ENCODE assay signal across 10 cellular contexts in the genomic region with DNA sequence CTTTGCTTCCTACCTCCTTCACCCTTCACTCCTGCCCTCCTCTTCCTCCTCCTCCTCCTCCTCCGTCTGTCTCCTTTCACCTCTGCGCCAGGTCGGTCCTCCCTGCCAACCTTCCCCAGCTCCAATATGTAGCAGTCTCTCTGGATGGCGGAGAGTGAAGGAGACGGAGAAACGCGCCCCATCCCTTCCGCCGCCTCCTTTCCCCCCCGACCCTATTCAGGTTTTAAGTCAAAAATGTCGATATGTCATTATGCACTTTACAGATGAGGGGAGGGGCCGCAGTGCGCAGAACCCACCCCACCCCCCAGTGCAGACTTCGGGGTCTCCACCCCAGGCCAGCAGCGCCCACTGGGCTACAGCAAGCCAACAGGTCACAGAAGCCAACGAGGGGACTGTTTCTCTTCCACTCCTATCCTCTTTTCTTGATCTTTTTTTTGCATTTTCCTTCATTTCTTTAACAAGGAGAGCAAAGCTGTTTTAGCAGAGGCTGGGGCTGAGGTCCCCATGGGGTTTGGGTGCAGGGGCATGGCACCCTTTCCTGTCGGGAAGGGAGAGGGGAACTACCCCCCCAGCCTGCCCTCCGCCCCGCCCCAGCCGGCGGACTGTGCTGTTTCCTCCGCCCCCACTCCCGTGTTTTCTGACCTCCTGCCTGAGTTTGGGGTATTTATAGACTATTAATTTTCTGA. TPM values are rescaled to one million over a fixed set of nuclear protein-coding genes. Genes with fewer than 3 reads are reported as not detected.
DNase-seq lines count a peak whose midpoint lies in the region; ATAC-seq, FAIRE-seq and TF ChIP-seq lines count a peak whose summit lies in the region.
"Had no signal": no experiment of that assay in that cellular context is flagged by ENCODE, and none has a peak within 500 bp of the region (broad histone marks: within the 10 kb centered on the region; RNA-seq: fewer than 3 reads in every experiment).

No MANE protein-coding gene starts in this region.

- no peaks in the 10 kb centered on the region for H3K27me3 ChIP-seq in GM12878 (replicated peaks in 1 of 2; ENCODE audit: control insufficient read depth in 2 of 2, insufficient read depth in 2 of 2, low read length in 1 of 2)
- no peaks in the 10 kb centered on the region for H3K27me3 ChIP-seq in upper lobe of right lung

- H3K79me2 ChIP-seq in GM12878 (ENCODE audit: control insufficient read depth, insufficient read depth, low read length): peaks cover 58% of the 10 kb centered on the region

- FAIRE-seq in GM12878 (lab: Jason Lieb, UNC): peak; percentile 75

- no peak for ATAC-seq in GM12878
- ATAC-seq in naive B cell (ENCODE audit: low read depth in 2 of 2): no peak
- no peak for ATAC-seq in upper lobe of right lung

- CTCF ChIA-PET in GM12878 (lab: Yijun Ruan, JAX): interaction anchor here (1.0 to 2.2 kb wide), 2 partner anchors 9 to 13 kb away, joined by 4 to 10 read pairs; no protein-coding TSS in a partner anchor

- peak overlapping the region; percentile 35 for H3K27ac Mint-ChIP-seq in activated naive CD4-positive, alpha-beta T cell treated with anti-CD3 and anti-CD28 coated beads, Interleukin-2, amount 50 U/mL, for 24 hours
- peak overlapping the region; percentile 39 to 100 (median 90) for H3K27ac Mint-ChIP-seq in naive B cell

- H3K36me3 Mint-ChIP-seq in activated naive CD4-positive, alpha-beta T cell treated with anti-CD3 and anti-CD28 coated beads, Interleukin-2, amount 50 U/mL, for 24 hours: peaks cover 1% of the 10 kb centered on the region
- H3K36me3 Mint-ChIP-seq in naive B cell: peaks cover 0 to 5% of the 10 kb centered on the region in 2 donors

- POLR2A ChIA-PET in GM12878 (lab: Charles Lee): no interaction called here

- SMC1A ChIA-PET in GM12878 (lab: Charles Lee; ENCODE audit: uncharacterized antibody, unreplicated experiment): interaction anchor here (1.4 kb wide), 1 partner anchor 9 kb away, joined by 4 read pairs; no protein-coding TSS in a partner anchor

- no peaks in the 10 kb centered on the region for H4K20me1 ChIP-seq in GM12878 (ENCODE audit: control insufficient read depth, insufficient read depth)

- peak overlapping the region; percentile 98 for H3K4me2 ChIP-seq in GM12878 (ENCODE audit: control insufficient read depth, insufficient read depth)

- no peak for TF ChIP-seq RAD21 in GM12878 (IDR thresholded peaks at IDR 0.05; ENCODE audit: insufficient read depth, low read depth, low read length)

- H3K4me1 Mint-ChIP-seq in activated naive CD4-positive, alpha-beta T cell treated with anti-CD3 and anti-CD28 coated beads, Interleukin-2, amount 50 U/mL, for 24 hours: peaks cover 46% of the 10 kb centered on the region
- H3K4me1 Mint-ChIP-seq in naive B cell: peaks cover 38 to 67% (median 52%) of the 10 kb centered on the region in 3 donors

- WGBS in GM12878 (ENCODE audit: insufficient coverage, insufficient replicate concordance, low lambda C conversion rate, missing lambda C conversion rate): 47% methylated on average over 23 of the region's 23 CpGs

- intact Hi-C loops in GM12878 (cut with micrococcal nuclease; ENCODE audit: unreplicated experiment) (no loop called here), upper lobe of right lung (cut with DNase I) (no loop called here)

- DNase-seq in activated naive CD4-positive, alpha-beta T cell treated with anti-CD3 and anti-CD28 coated beads, Interleukin-2, amount 50 U/mL, for 16 hours: no peak
- DNase-seq in GM12878 (ENCODE audit: low read depth, low spot score): no peak
- no peak for DNase-seq in naive B cell
- DNase-seq in upper lobe of right lung: no peak
- DNase-seq in OCI-M2 (lab: John Stamatoyannopoulos, UW; ENCODE audit: unreplicated experiment): no peak
- DNase-seq in Kasumi-1 (lab: John Stamatoyannopoulos, UW): no peak
- DNase-seq in activated CD4-positive, alpha-beta T cell treated with anti-CD3 and anti-CD28 coated beads for 1 hour: no peak
- DNase-seq: stimulated activated CD4-positive, alpha-beta T cell treated with anti-CD3 and anti-CD28 coated beads, Interleukin-4, amount 100 ng/mL, for 1 hour had no signal

- peak overlapping the region; percentile 30 for H3K4me3 Mint-ChIP-seq in activated naive CD4-positive, alpha-beta T cell treated with anti-CD3 and anti-CD28 coated beads, Interleukin-2, amount 50 U/mL, for 24 hours
- peak overlapping the region; percentile 9 to 98 (median 86) for H3K4me3 Mint-ChIP-seq in naive B cell

- peaks cover 29% of the 10 kb centered on the region for H3K4me1 ChIP-seq in GM12878 (ENCODE audit: control insufficient read depth, insufficient read depth, low read length)
- peaks cover 81% of the 10 kb centered on the region for H3K4me1 ChIP-seq in upper lobe of right lung

- TF ChIP-seq POLR2A in GM12878 (IDR thresholded peaks at IDR 0.05; ENCODE audit: low read depth, low read length): no peak

- BruUV-seq in GM12878 (replicated peaks; lab: Mats Ljungman, UMichigan): no TSS peak

- H3K9me3 Mint-ChIP-seq in activated naive CD4-positive, alpha-beta T cell treated with anti-CD3 and anti-CD28 coated beads, Interleukin-2, amount 50 U/mL, for 24 hours: no peaks in the 10 kb centered on the region
- H3K9me3 Mint-ChIP-seq in naive B cell: no peaks in the 10 kb centered on the region

- H3K27ac ChIP-seq in GM12878 (ENCODE audit: control insufficient read depth, insufficient read depth): peak overlapping the region; percentile 96
- peak overlapping the region; percentile 95 for H3K27ac ChIP-seq in upper lobe of right lung
- H3K27ac ChIP-seq: C4-2B had no signal

- no peak for TF ChIP-seq EP300 in GM12878 (IDR thresholded peaks at IDR 0.05; ENCODE audit: borderline replicate concordance in 1 of 2, control insufficient read depth in 1 of 2, low read depth in 2 of 2, low read length in 2 of 2)

- in situ Hi-C loops in GM12878 (cut with MboI): no loop called here

- H3K9ac ChIP-seq in GM12878 (ENCODE audit: control insufficient read depth, insufficient read depth, low read length): peak overlapping the region; percentile 78; the same call in 1 of the 2 replicates

- TF ChIP-seq CTCF in GM12878 (IDR thresholded peaks at IDR 0.05 in 2 of 3, conservative IDR thresholded peaks at IDR 0.05 in 1 of 3; ENCODE audit: control insufficient read depth in 2 of 3, extremely low read depth in 1 of 3, insufficient read depth in 1 of 3, low read depth in 3 of 3, low read length in 3 of 3) (no peak), upper lobe of right lung (IDR thresholded peaks at IDR 0.05) (no peak)

- RAD21 ChIA-PET in GM12878 (lab: Charles Lee; ENCODE audit: unreplicated experiment): interaction anchor here (1.8 kb wide), 1 partner anchor 9 kb away, joined by 6 read pairs; no protein-coding TSS in a partner anchor

- H3K9me3 ChIP-seq in GM12878 (replicated peaks; ENCODE audit: control insufficient read depth, insufficient read depth, low read length) (no peaks in the 10 kb centered on the region), upper lobe of right lung (no peaks in the 10 kb centered on the region)

- H2AFZ ChIP-seq in GM12878 (ENCODE audit: control insufficient read depth, low read depth, low read length): no peak overlapping the region

- H3K4me3 ChIP-seq in GM12878 (peak overlapping the region; percentile 68), upper lobe of right lung (no peak overlapping the region)

- H3K36me3 ChIP-seq in GM12878 (ENCODE audit: control insufficient read depth in 2 of 2, insufficient read depth in 2 of 2, low read length in 1 of 2): peaks cover 14 to 29% of the 10 kb centered on the region in 2 experiments; a peak in 3 of 4 replicates
- peaks cover 48% of the 10 kb centered on the region for H3K36me3 ChIP-seq in upper lobe of right lung

- H3K27me3 Mint-ChIP-seq in activated naive CD4-positive, alpha-beta T cell treated with anti-CD3 and anti-CD28 coated beads, Interleukin-2, amount 50 U/mL, for 24 hours: no peaks in the 10 kb centered on the region
- no peaks in the 10 kb centered on the region for H3K27me3 Mint-ChIP-seq in naive B cell

RNA-seq across cellular contexts. Expression of gene MIDN, which starts 9.2 kb away (rescaled TPM):
- total RNA-seq in GM12878 (2013; cell fraction: nucleolus; rRNA removed): 69.3 and 73.1 TPM in 2 replicates
- total RNA-seq in GM12878 (2014; rRNA removed) (6.1 and 8.4 TPM in 2 replicates), GM12878 (2014; rRNA removed; fragmentation: Illumina TruSeq; extraction: Trizol) (6.5 and 7.0 TPM in 2 replicates), GM12878 (2021) (51.5 and 52.3 TPM in 2 replicates), upper lobe of right lung (135 TPM)
- 6.0 TPM for polyA plus RNA-seq in GM12878 (2011; ENCODE audit: low read depth)
- polyA plus RNA-seq in GM12878 (2011; rRNA removed) (7.6 and 12.2 TPM in 2 replicates), GM12878 (2014; fragmentation: Illumina TruSeq; extraction: Trizol) (4.2 and 7.9 TPM in 2 replicates), GM12878 (2014; fragmentation: Nextera tagmentation; extraction: Ambion mirVana) (under 1 TPM; 0.38 to 0.63 TPM), GM12878 (2014; rRNA removed) (30.9 and 33.7 TPM in 2 replicates), GM12878 (2016; fragmentation: Nextera tagmentation; extraction: Ambion mirVana) (1 to 10 TPM; 2.3 TPM), naive B cell (ENCODE audit: low read depth in 6 of 6) (1 to 10 TPM in 5 of 6 donors, under 1 TPM in 1; 0.78 to 5.5 (median 2.7) TPM)
- polyA plus RNA-seq in GM12878 (2011; cell fraction: cytosol; rRNA removed): 24.2 and 29.5 TPM in 2 replicates
- 102 and 129 TPM in 2 replicates for polyA plus RNA-seq in GM12878 (2011; cell fraction: nucleus; rRNA removed)
- 26.6 and 35.6 TPM in 2 replicates for polyA plus RNA-seq in GM12878 (2012)
- 2.3 and 11.8 TPM in 2 replicates for polyA minus RNA-seq in GM12878 (2011; rRNA and poly(A)+ RNA removed)
- 21.7 and 23.8 TPM in 2 replicates for polyA minus RNA-seq in GM12878 (2011; cell fraction: cytosol; rRNA and poly(A)+ RNA removed)
- polyA minus RNA-seq in GM12878 (2011; cell fraction: nucleus; rRNA and poly(A)+ RNA removed): 29.9 and 46.6 TPM in 2 replicates

RNA-seq across cellular contexts. Expression of gene CIRBP, which starts 11.5 kb away (rescaled TPM):
- 275 and 320 TPM in 2 replicates for total RNA-seq in GM12878 (2013; cell fraction: nucleolus; rRNA removed)
- total RNA-seq in GM12878 (2014; rRNA removed) (216 and 225 TPM in 2 replicates), GM12878 (2014; rRNA removed; fragmentation: Illumina TruSeq; extraction: Trizol) (228 and 243 TPM in 2 replicates), GM12878 (2021) (264 and 284 TPM in 2 replicates), upper lobe of right lung (322 TPM)
- polyA plus RNA-seq in GM12878 (2011; ENCODE audit: low read depth): 115 TPM
- polyA plus RNA-seq in GM12878 (2011; rRNA removed) (153 and 253 TPM in 2 replicates), GM12878 (2014; fragmentation: Illumina TruSeq; extraction: Trizol) (152 and 313 TPM in 2 replicates), GM12878 (2014; fragmentation: Nextera tagmentation; extraction: Ambion mirVana) (10 to 100 TPM; 27.6 to 52.4 TPM), GM12878 (2014; rRNA removed) (335 and 370 TPM in 2 replicates), GM12878 (2016; fragmentation: Nextera tagmentation; extraction: Ambion mirVana) (100 to 1,000 TPM; 162 to 166 TPM), naive B cell (ENCODE audit: low read depth in 6 of 6) (100 to 1,000 TPM; 253 to 449 (median 334) TPM)
- polyA plus RNA-seq in GM12878 (2011; cell fraction: cytosol; rRNA removed): 253 and 279 TPM in 2 replicates
- 892 and 1,145 TPM in 2 replicates for polyA plus RNA-seq in GM12878 (2011; cell fraction: nucleus; rRNA removed)
- polyA plus RNA-seq in GM12878 (2012): 254 and 374 TPM in 2 replicates
- polyA minus RNA-seq in GM12878 (2011; rRNA and poly(A)+ RNA removed): 50.8 and 65.0 TPM in 2 replicates
- polyA minus RNA-seq in GM12878 (2011; cell fraction: cytosol; rRNA and poly(A)+ RNA removed): 44.4 and 56.1 TPM in 2 replicates
- polyA minus RNA-seq in GM12878 (2011; cell fraction: nucleus; rRNA and poly(A)+ RNA removed): 81.2 and 108 TPM in 2 replicates

RNA-seq across cellular contexts. Expression of gene ATP5F1D, which starts 16.1 kb away (rescaled TPM):
- total RNA-seq in GM12878 (2013; cell fraction: nucleolus; rRNA removed): 14.2 and 16.6 TPM in 2 replicates
- total RNA-seq in GM12878 (2014; rRNA removed): 45.8 and 52.5 TPM in 2 replicates
- 18.9 and 23.6 TPM in 2 replicates for total RNA-seq in GM12878 (2014; rRNA removed; fragmentation: Illumina TruSeq; extraction: Trizol)
- total RNA-seq in GM12878 (2021): 304 and 305 TPM in 2 replicates
- polyA plus RNA-seq in GM12878 (2011; ENCODE audit: low read depth): 34.8 TPM
- 18.5 and 46.6 TPM in 2 replicates for polyA plus RNA-seq in GM12878 (2011; rRNA removed)
- polyA plus RNA-seq in GM12878 (2011; cell fraction: cytosol; rRNA removed): 109 and 189 TPM in 2 replicates
- polyA plus RNA-seq in GM12878 (2011; cell fraction: nucleus; rRNA removed): 95.0 and 142 TPM in 2 replicates
- polyA plus RNA-seq in GM12878 (2012): 163 and 185 TPM in 2 replicates
- 1.4 and 12.8 TPM in 2 replicates for polyA plus RNA-seq in GM12878 (2014; fragmentation: Illumina TruSeq; extraction: Trizol)
- 10 to 100 TPM in 1 of 2 experiments, 1 to 10 TPM in 1; 7.2 to 45.0 TPM for polyA plus RNA-seq in GM12878 (2014; fragmentation: Nextera tagmentation; extraction: Ambion mirVana)
- 179 and 216 TPM in 2 replicates for polyA plus RNA-seq in GM12878 (2014; rRNA removed)
- polyA plus RNA-seq in GM12878 (2016; fragmentation: Nextera tagmentation; extraction: Ambion mirVana): 100 to 1,000 TPM; 355 to 357 TPM
- 38.4 and 79.7 TPM in 2 replicates for polyA minus RNA-seq in GM12878 (2011; rRNA and poly(A)+ RNA removed)
- 73.8 and 96.8 TPM in 2 replicates for polyA minus RNA-seq in GM12878 (2011; cell fraction: cytosol; rRNA and poly(A)+ RNA removed)
- polyA minus RNA-seq in GM12878 (2011; cell fraction: nucleus; rRNA and poly(A)+ RNA removed): 21.4 and 39.0 TPM in 2 replicates
- polyA plus RNA-seq in naive B cell (ENCODE audit: low read depth in 6 of 6): 100 to 1,000 TPM; 132 to 222 (median 199) TPM
- 126 TPM for total RNA-seq in upper lobe of right lung

RNA-seq across cellular contexts. Expression of gene FAM174C, which starts 17.7 kb away (rescaled TPM):
- total RNA-seq in GM12878 (2013; cell fraction: nucleolus; rRNA removed): 15.3 and 16.8 TPM in 2 replicates
- total RNA-seq in GM12878 (2014; rRNA removed) (52.8 and 57.6 TPM in 2 replicates), GM12878 (2014; rRNA removed; fragmentation: Illumina TruSeq; extraction: Trizol) (15.4 and 18.8 TPM in 2 replicates), GM12878 (2021) (71.8 and 73.0 TPM in 2 replicates), upper lobe of right lung (41.4 TPM)
- 13.7 TPM for polyA plus RNA-seq in GM12878 (2011; ENCODE audit: low read depth)
- polyA plus RNA-seq in GM12878 (2011; rRNA removed) (14.8 and 29.6 TPM in 2 replicates), GM12878 (2014; fragmentation: Illumina TruSeq; extraction: Trizol) (1.1 and 8.1 TPM in 2 replicates), GM12878 (2014; fragmentation: Nextera tagmentation; extraction: Ambion mirVana) (1 to 10 TPM in 1 of 2 experiments, under 1 TPM in 1; 0.89 to 6.9 TPM), GM12878 (2014; rRNA removed) (94.6 and 104 TPM in 2 replicates), GM12878 (2016; fragmentation: Nextera tagmentation; extraction: Ambion mirVana) (10 to 100 TPM; 72.0 to 79.9 TPM), naive B cell (ENCODE audit: low read depth in 6 of 6) (10 to 100 TPM; 48.9 to 80.0 (median 64.7) TPM)
- 85.8 and 125 TPM in 2 replicates for polyA plus RNA-seq in GM12878 (2011; cell fraction: cytosol; rRNA removed)
- 64.1 and 89.0 TPM in 2 replicates for polyA plus RNA-seq in GM12878 (2011; cell fraction: nucleus; rRNA removed)
- 61.2 and 63.0 TPM in 2 replicates for polyA plus RNA-seq in GM12878 (2012)
- 10.3 and 34.2 TPM in 2 replicates for polyA minus RNA-seq in GM12878 (2011; rRNA and poly(A)+ RNA removed)
- 20.5 and 25.9 TPM in 2 replicates for polyA minus RNA-seq in GM12878 (2011; cell fraction: cytosol; rRNA and poly(A)+ RNA removed)
- 11.1 and 20.1 TPM in 2 replicates for polyA minus RNA-seq in GM12878 (2011; cell fraction: nucleus; rRNA and poly(A)+ RNA removed)

RNA-seq across cellular contexts. Expression of gene CBARP, which starts 19.8 kb away (rescaled TPM):
- total RNA-seq in GM12878 (2013; cell fraction: nucleolus; rRNA removed): 1.2 and 1.3 TPM in 2 replicates
- total RNA-seq in GM12878 (2014; rRNA removed) (0.44 and 0.51 TPM in 2 replicates), GM12878 (2014; rRNA removed; fragmentation: Illumina TruSeq; extraction: Trizol) (0.05 and 0.09 TPM in 2 replicates), GM12878 (2021) (0.59 and 0.61 TPM in 2 replicates), upper lobe of right lung (1.0 TPM)
- polyA plus RNA-seq in GM12878 (2011; ENCODE audit: low read depth): 0.12 TPM
- polyA plus RNA-seq in GM12878 (2011; rRNA removed) (0.03 and 0.04 TPM in 2 replicates), GM12878 (2014; fragmentation: Illumina TruSeq; extraction: Trizol) (0.04 TPM in 1 of 2 replicates, not detected in the other), GM12878 (2014; fragmentation: Nextera tagmentation; extraction: Ambion mirVana) (not detected), GM12878 (2014; rRNA removed) (0.55 and 0.93 TPM in 2 replicates), GM12878 (2016; fragmentation: Nextera tagmentation; extraction: Ambion mirVana) (under 1 TPM in 1 of 2 experiments, not detected in 1; 0.18 TPM), naive B cell (ENCODE audit: low read depth in 6 of 6) (not detected)
- 0.09 and 0.28 TPM in 2 replicates for polyA plus RNA-seq in GM12878 (2011; cell fraction: cytosol; rRNA removed)
- 2.0 and 2.3 TPM in 2 replicates for polyA plus RNA-seq in GM12878 (2011; cell fraction: nucleus; rRNA removed)
- 1.2 and 1.9 TPM in 2 replicates for polyA plus RNA-seq in GM12878 (2012)
- not detected in 2 replicates for polyA minus RNA-seq in GM12878 (2011; rRNA and poly(A)+ RNA removed)
- polyA minus RNA-seq in GM12878 (2011; cell fraction: cytosol; rRNA and poly(A)+ RNA removed): 0.83 TPM in 1 of 2 replicates, not detected in the other
- polyA minus RNA-seq in GM12878 (2011; cell fraction: nucleus; rRNA and poly(A)+ RNA removed): 0.19 TPM in 1 of 2 replicates, not detected in the other
